Comparison of ENCODE assay signal across 8 cellular contexts in the genomic region with DNA sequence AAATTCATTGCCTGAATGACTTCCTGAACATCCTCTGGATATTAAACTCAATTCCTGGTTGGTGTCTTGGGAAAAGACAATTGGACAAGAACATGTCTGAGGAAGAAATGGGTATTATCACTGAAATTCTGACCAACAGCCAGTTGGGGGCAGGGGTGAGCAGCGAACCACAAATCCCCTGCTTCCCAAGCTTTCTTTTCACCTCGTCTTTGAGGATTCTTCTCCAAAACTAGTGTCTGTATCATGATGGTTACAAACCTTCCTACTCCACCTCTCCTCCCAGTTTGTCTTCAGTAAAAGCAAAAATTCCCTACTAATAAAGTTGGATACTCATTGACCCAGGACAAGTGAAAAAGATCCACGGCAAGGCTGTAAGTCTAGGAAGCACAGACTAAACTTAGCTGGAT. TPM values are rescaled to one million over a fixed set of nuclear protein-coding genes. Genes with fewer than 3 reads are reported as not detected.
DNase-seq lines count a peak whose midpoint lies in the region; ATAC-seq, FAIRE-seq and TF ChIP-seq lines count a peak whose summit lies in the region.

No MANE protein-coding gene starts in this region.

- ATAC-seq in GM19351 (IDR thresholded peaks at IDR 0.05; ENCODE audit: unreplicated experiment) (no peak), HG03571 (IDR thresholded peaks at IDR 0.05; ENCODE audit: unreplicated experiment) (no peak)

- peak; percentile 77 for TF ChIP-seq CTCF in retinal pigment epithelial cell (conservative IDR thresholded peaks at IDR 0.05; ENCODE audit: low read depth, low read length)

- peak; percentile 47 for DNase-seq in CD1c-positive myeloid dendritic cell (ENCODE audit: extremely low spot score)
- peak; percentile 14 for DNase-seq in H54 (ENCODE audit: insufficient read length, low spot score)
- DNase-seq in SKM-1 (lab: John Stamatoyannopoulos, UW; ENCODE audit: unreplicated experiment): peak; percentile 58
- peak; percentile 22 to 44 for DNase-seq in frontal cortex (ENCODE audit: low spot score in 2 of 2)
- no peak for DNase-seq in retinal pigment epithelial cell (ENCODE audit: low read depth)
- no peak for DNase-seq in LoVo (ENCODE audit: low spot score)

- TF ChIP-seq POLR2A in H54 (IDR thresholded peaks at IDR 0.05; ENCODE audit: low read depth, low read length): no peak

- H3K4me3 ChIP-seq in retinal pigment epithelial cell (ENCODE audit: low read length): no peak overlapping the region

- FAIRE-seq in H54 (lab: Jason Lieb, UNC) (no peak), frontal cortex (lab: Jason Lieb, UNC) (no peak)

RNA-seq across cellular contexts. Expression of gene WDR1, which starts 48.3 kb away (rescaled TPM):
- 83.2 TPM for total RNA-seq in frontal cortex

Comparison
In these comparisons a context has a peak if more than half of its experiments do, and no peak if none do; other contexts are left out.
1. DNase-seq: peak in CD1c-positive myeloid dendritic cell (single experiment), H54 (single experiment), SKM-1 (single experiment) and frontal cortex (2 of 2); none in retinal pigment epithelial cell (single experiment) and LoVo (single experiment).